Comparison of ENCODE assay signal across 1 cellular context in the genomic region with DNA sequence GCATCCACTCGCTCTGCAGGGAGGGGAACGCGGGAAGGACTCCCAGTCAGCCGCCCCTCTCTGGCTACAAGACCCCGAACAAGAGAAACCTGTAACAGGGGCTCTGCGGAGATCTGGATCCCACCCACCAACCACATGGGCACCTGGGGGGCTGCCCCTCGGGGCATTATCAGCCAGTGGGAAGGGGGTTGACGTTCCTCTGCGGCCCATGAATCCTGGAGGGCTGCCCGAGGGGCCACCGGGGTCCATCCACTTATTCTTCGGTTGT.
A peak's percentile ranks its signal among the peaks of the same experiment; 100 is the strongest.
TF ChIP-seq lines count a peak whose summit lies in the region.

No MANE protein-coding gene starts in this region.

TF ChIP-seq in WTC11, 78 proteins besides CTCF, POLR2A, EP300 and RAD21 (continued from another document):
- TF ChIP-seq MXD4 (CRISPR knock-in tag; IDR thresholded peaks at IDR 0.05; ENCODE audit: borderline replicate concordance): no peak
- TF ChIP-seq ZNF121 (CRISPR knock-in tag; IDR thresholded peaks at IDR 0.05): no peak
- TF ChIP-seq TP53 (CRISPR knock-in tag; IDR thresholded peaks at IDR 0.05): peak; percentile 41; the same call in 1 of the 2 replicates
- TF ChIP-seq ATF2 (CRISPR knock-in tag; IDR thresholded peaks at IDR 0.05; ENCODE audit: borderline replicate concordance, low read depth): no peak
- 0 out of 2 replicates have a peak, but pooled peaks have one; percentile 8 for TF ChIP-seq IRF1 (CRISPR knock-in tag; IDR thresholded peaks at IDR 0.05)
- TF ChIP-seq NR3C1 (CRISPR knock-in tag; conservative IDR thresholded peaks at IDR 0.05; ENCODE audit: low read depth): no peak; the same call in 1 of the 2 replicates
- TF ChIP-seq RORB (CRISPR knock-in tag; IDR thresholded peaks at IDR 0.05): no peak
- no peak for TF ChIP-seq ATF1 (CRISPR knock-in tag; IDR thresholded peaks at IDR 0.05)
- no peak for TF ChIP-seq GABPB1 (CRISPR knock-in tag; IDR thresholded peaks at IDR 0.05)
- TF ChIP-seq ZNF396 (CRISPR knock-in tag; IDR thresholded peaks at IDR 0.05; ENCODE audit: borderline replicate concordance): no peak
- TF ChIP-seq ZNF138 (CRISPR knock-in tag; conservative IDR thresholded peaks at IDR 0.05): no peak
